Comparison of ENCODE assay signal across 8 cellular contexts in the genomic region with DNA sequence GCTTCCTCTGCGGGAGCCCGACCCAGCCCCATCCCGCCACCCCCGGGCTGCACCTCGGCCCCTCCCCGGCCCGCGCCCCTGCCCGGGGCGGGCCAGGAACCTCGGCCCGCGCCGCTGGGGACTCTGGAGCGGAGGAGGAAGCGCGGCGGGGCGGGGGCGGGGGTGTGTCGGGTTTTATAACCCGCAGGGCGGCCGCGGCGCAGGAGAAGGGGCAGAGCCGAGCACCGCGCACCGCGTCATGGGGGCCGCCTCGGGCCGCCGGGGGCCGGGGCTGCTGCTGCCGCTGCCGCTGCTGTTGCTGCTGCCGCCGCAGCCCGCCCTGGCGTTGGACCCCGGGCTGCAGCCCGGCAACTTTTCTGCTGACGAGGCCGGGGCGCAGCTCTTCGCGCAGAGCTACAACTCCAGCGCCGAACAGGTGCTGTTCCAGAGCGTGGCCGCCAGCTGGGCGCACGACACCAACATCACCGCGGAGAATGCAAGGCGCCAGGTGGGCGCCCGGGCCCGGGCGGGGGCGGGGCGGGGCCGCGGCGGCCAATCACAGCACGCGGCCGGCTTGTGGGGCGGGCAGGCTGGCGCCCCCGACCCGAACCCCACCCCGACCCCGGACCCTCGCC. TPM values are rescaled to one million over a fixed set of nuclear protein-coding genes. Genes with fewer than 3 reads are reported as not detected.
A peak's percentile ranks its signal among the peaks of the same experiment; 100 is the strongest.
DNase-seq lines count a peak whose midpoint lies in the region; ATAC-seq and TF ChIP-seq lines count a peak whose summit lies in the region.

A gene (plus strand): TSS at position 205 of the 614 bp plus-strand sequence. CDS start 34 bp downstream, at position 239.

- H3K36me3 ChIP-seq in BE2C (peaks cover 12% of the 10 kb centered on the region), GM23248 (ENCODE audit: low read depth) (no peaks in the 10 kb centered on the region), trophoblast cell (ENCODE audit: control insufficient read depth in 1 of 2, insufficient read depth in 2 of 2, low read length in 2 of 2) (no peaks in the 10 kb centered on the region)

- H3K27ac ChIP-seq in GM23248: no peak within 1 kb of the TSS
- H3K27ac ChIP-seq in trophoblast cell (ENCODE audit: low read depth, low read length): no peak within 1 kb of the TSS

- TF ChIP-seq CTCF in BE2C (IDR thresholded peaks at IDR 0.05; ENCODE audit: low read depth, low read length): no peak

- H3K4ac ChIP-seq in trophoblast cell (ENCODE audit: low read depth, low read length): no peak within 1 kb of the TSS

- H4K91ac ChIP-seq in trophoblast cell (ENCODE audit: low read depth, low read length): no peak within 1 kb of the TSS

- 2 to 3% methylated on average over 20 to 67 of the region's 77 CpGs for WGBS in GM23248 (ENCODE audit: low coverage in 1 of 2, low lambda C conversion rate in 2 of 2, missing lambda C conversion rate in 2 of 2), 2 experiments
- WGBS in trophoblast cell (ENCODE audit: extremely low coverage, insufficient coverage, insufficient read length): no CpG with 5 or more reads among the region's 77 CpGs

- H3K4me3 ChIP-seq in BE2C (ENCODE audit: low read depth, low read length): peak within 1 kb of the TSS; percentile 81
- peak within 1 kb of the TSS; percentile 73 for H3K4me3 ChIP-seq in GM23248
- H3K4me3 ChIP-seq in trophoblast cell (ENCODE audit: low read depth, low read length): peak within 1 kb of the TSS; percentile 56

- H3K9me3 ChIP-seq in BE2C (no peaks in the 10 kb centered on the region), GM23248 (ENCODE audit: low read depth) (no peaks in the 10 kb centered on the region), trophoblast cell (ENCODE audit: insufficient read depth, low read depth, low read length) (peaks cover 4% of the 10 kb centered on the region)

- peak; percentile 28 for ATAC-seq in Right ventricle myocardium superior (ENCODE audit: poor library complexity)
- no peak for ATAC-seq in GM21717 (IDR thresholded peaks at IDR 0.05; ENCODE audit: unreplicated experiment)
- no peak for ATAC-seq in HG03135 (IDR thresholded peaks at IDR 0.05; ENCODE audit: unreplicated experiment)

- H2BK5ac ChIP-seq in trophoblast cell (ENCODE audit: low read depth, low read length, poor library complexity): no peak within 1 kb of the TSS

- H3F3A ChIP-seq in GM23248 (ENCODE audit: insufficient read depth): no peaks in the 10 kb centered on the region

- H4K12ac ChIP-seq in trophoblast cell (ENCODE audit: low read depth, low read length): no peak within 1 kb of the TSS

- H3K9me2 ChIP-seq in GM23248 (ENCODE audit: insufficient read depth): no peaks in the 10 kb centered on the region

- H3K23ac ChIP-seq in trophoblast cell (ENCODE audit: low read length): no peak within 1 kb of the TSS

- H3K79me2 ChIP-seq in GM23248 (ENCODE audit: insufficient read depth) (no peaks in the 10 kb centered on the region), trophoblast cell (ENCODE audit: control insufficient read depth, insufficient read depth, low read length, poor library complexity) (no peaks in the 10 kb centered on the region)

- peaks cover 53% of the 10 kb centered on the region for H3K4me1 ChIP-seq in BE2C
- H3K4me1 ChIP-seq in GM23248 (ENCODE audit: insufficient read depth): peaks cover 13% of the 10 kb centered on the region
- peaks cover 6 to 8% of the 10 kb centered on the region in 2 experiments for H3K4me1 ChIP-seq in trophoblast cell (ENCODE audit: control insufficient read depth in 1 of 2, insufficient read depth in 2 of 2, low read length in 2 of 2)

- peak within 1 kb of the TSS; percentile 48; the same call in 1 of the 2 replicates for H3K9ac ChIP-seq in GM23248
- H3K9ac ChIP-seq in trophoblast cell (ENCODE audit: low read length): no peak within 1 kb of the TSS

- H2BK120ac ChIP-seq in trophoblast cell (ENCODE audit: insufficient read depth, low read length, poor library complexity): no peak within 1 kb of the TSS

- intact Hi-C loops in Right ventricle myocardium superior (cut with DNase I): no loop called here

- H3K4me2 ChIP-seq in GM23248 (ENCODE audit: unreplicated experiment): peak within 1 kb of the TSS; percentile 82
- H3K4me2 ChIP-seq in trophoblast cell (ENCODE audit: low read length): peak within 1 kb of the TSS; percentile 93

- H4K8ac ChIP-seq in trophoblast cell (ENCODE audit: low read depth, low read length): no peak within 1 kb of the TSS

- H2AFZ ChIP-seq in GM23248 (peak within 1 kb of the TSS; percentile 82), trophoblast cell (ENCODE audit: insufficient read depth, low read length, poor library complexity) (peak within 1 kb of the TSS; percentile 17)

- H3K14ac ChIP-seq in trophoblast cell (ENCODE audit: low read length): no peak within 1 kb of the TSS

- DNase-seq in BE2C (peak; percentile 82), GM23248 (peak; percentile 65), NOMO-1 (lab: John Stamatoyannopoulos, UW; ENCODE audit: unreplicated experiment in 2 of 2) (peak; percentile 29 to 39), activated gamma-delta T cell treated with Interleukin-2 at 50 U/mL for 16 hours (peak; percentile 26), Right ventricle myocardium superior (no peak), trophoblast cell (peak in 1 of 2 donors; percentile 28)

- in situ Hi-C loops in GM23248 (cut with MboI): no loop called here

- no peaks in the 10 kb centered on the region for H3K79me1 ChIP-seq in trophoblast cell (ENCODE audit: low read length)

- no peaks in the 10 kb centered on the region for H4K20me1 ChIP-seq in GM23248 (ENCODE audit: insufficient read depth)

- no peak within 1 kb of the TSS for H2AK5ac ChIP-seq in trophoblast cell (ENCODE audit: low read length)

- H3K27me3 ChIP-seq in BE2C (no peaks in the 10 kb centered on the region), GM23248 (replicated peaks; ENCODE audit: insufficient read depth) (no peaks in the 10 kb centered on the region), trophoblast cell (ENCODE audit: insufficient read depth, low read length) (peaks cover 4% of the 10 kb centered on the region)

- no peak within 1 kb of the TSS for H3K18ac ChIP-seq in trophoblast cell (ENCODE audit: low read length)

- H2BK12ac ChIP-seq in trophoblast cell (ENCODE audit: low read length): no peak within 1 kb of the TSS

RNA-seq across cellular contexts. Expression of the gene that starts here (rescaled TPM):
- 138 TPM for polyA plus RNA-seq in BE2C (2012; ENCODE audit: insufficient read depth, insufficient read length, low read depth)
- total RNA-seq in GM23248 (2014; rRNA removed; shearing (Covaris generic)): 3.2 and 3.4 TPM in 2 replicates
- polyA plus RNA-seq in GM23248 (2016; fragmentation: Nextera tagmentation; extraction: Ambion mirVana): 1.6 and 2.2 TPM in 2 replicates
- 5.4 TPM for total RNA-seq in Right ventricle myocardium superior
- 0.25 and 0.39 TPM in 2 replicates for polyA plus RNA-seq in trophoblast cell (2013)
